6 cellular contexts compared by ENCODE assay signal in the genomic region with DNA sequence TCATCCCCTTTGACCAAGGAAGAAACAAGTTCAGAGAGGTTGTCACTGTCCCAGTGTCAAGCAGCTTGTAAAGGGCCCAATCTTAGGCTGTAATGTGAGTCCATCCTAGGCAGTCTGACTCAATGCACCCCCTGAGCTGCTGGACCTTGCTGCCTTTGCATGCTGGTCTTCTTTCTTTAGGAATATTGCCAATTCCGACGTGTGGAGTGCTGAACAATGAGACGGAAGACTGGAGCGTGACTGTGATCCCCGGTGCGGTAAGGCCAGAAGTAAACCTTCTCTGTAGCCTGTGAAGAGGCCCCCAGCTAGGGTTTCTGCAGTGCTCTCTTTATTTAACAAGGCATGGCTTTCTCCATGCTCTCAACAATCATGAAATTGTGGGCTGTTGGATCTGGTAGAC. TPM values are rescaled to one million over a fixed set of nuclear protein-coding genes. Genes with fewer than 3 reads are reported as not detected.
DNase-seq lines count a peak whose midpoint lies in the region; ATAC-seq and TF ChIP-seq lines count a peak whose summit lies in the region.

No MANE protein-coding gene starts in this region.

- H2BK20ac ChIP-seq in IMR-90 (ENCODE audit: low read depth, low read length), result no peak overlapping the region

- H3K4ac ChIP-seq in IMR-90 (ENCODE audit: low read depth, low read length), result 0 out of 2 replicates have a peak overlapping the region, but pooled peaks have one; percentile 11

- no peak for TF ChIP-seq POLR2A in IMR-90 (IDR thresholded peaks at IDR 0.05; ENCODE audit: low read depth, low read length)

- no peaks in the 10 kb centered on the region for H3K79me2 ChIP-seq in mammary epithelial cell (ENCODE audit: insufficient read depth, low read length)

- H3K56ac ChIP-seq in IMR-90 (ENCODE audit: extremely low read depth, insufficient read depth, low read length), result no peak overlapping the region

- H4K5ac ChIP-seq in IMR-90 (ENCODE audit: low read depth, low read length), result no peak overlapping the region

- no peak overlapping the region for H3K27ac ChIP-seq in IMR-90 (ENCODE audit: insufficient read depth, low read length)
- H3K27ac ChIP-seq in mammary epithelial cell (ENCODE audit: insufficient read depth, low read depth, low read length), result no peak overlapping the region

- no peaks in the 10 kb centered on the region for H3K27me3 Mint-ChIP-seq in progenitor cell of endocrine pancreas

- intact Hi-C loops in IMR-90 (cut with micrococcal nuclease), result no loop called here
- intact Hi-C loops in mammary epithelial cell (cut with micrococcal nuclease), result loop anchor here (5.0 kb wide), 1 partner anchor 40 kb away; a partner anchor contains a TSS

- H3K9me3 Mint-ChIP-seq in progenitor cell of endocrine pancreas (ENCODE audit: low read depth), result no peaks in the 10 kb centered on the region

- DNase-seq in IMR-90 (peak; percentile 71), mammary epithelial cell (no peak), progenitor cell of endocrine pancreas (ENCODE audit: low spot score, unreplicated experiment) (no peak), GM10266 (ENCODE audit: extremely low spot score) (no peak), mucosa of gallbladder (ENCODE audit: low spot score) (no peak)

- peaks cover 3 to 10% of the 10 kb centered on the region in 2 experiments; a peak in 2 of 4 replicates for H3K79me1 ChIP-seq in IMR-90 (ENCODE audit: low read depth in 1 of 2, low read length in 2 of 2)

- BruUV-seq in IMR-90 (replicated peaks; lab: Mats Ljungman, UMichigan) (no TSS peak), mammary epithelial cell (replicated peaks; lab: Mats Ljungman, UMichigan) (no TSS peak)

- H2BK5ac ChIP-seq in IMR-90 (ENCODE audit: low read depth, low read length, poor library complexity, severe bottlenecking), result no peak overlapping the region

- H3K14ac ChIP-seq in IMR-90 (replicated peaks; ENCODE audit: low read depth, low read length), result no peak overlapping the region

- no peaks in the 10 kb centered on the region for H3K27me3 ChIP-seq in IMR-90 (ENCODE audit: control insufficient read depth, insufficient read depth, low read length)
- H3K27me3 ChIP-seq in mammary epithelial cell (ENCODE audit: insufficient read depth, low read length), result no peaks in the 10 kb centered on the region

- WGBS in IMR-90 (ENCODE audit: extremely low coverage in 2 of 2, insufficient read length in 1 of 2), 2 experiments, result 20% methylated on average over 3 of the region's 6 CpGs; no CpG with 5 or more reads in 1 of the 2 experiments
- WGBS in mammary epithelial cell (ENCODE audit: low coverage, missing lambda C conversion rate), result 54% methylated on average over 6 of the region's 6 CpGs

- no peak overlapping the region for H4K91ac ChIP-seq in IMR-90 (ENCODE audit: insufficient read depth, low read depth, low read length)

- ATAC-seq in IMR-90 (ENCODE audit: low read depth), result peak; percentile 12; the same call in 1 of the 2 replicates
- no peak for ATAC-seq in GM21619 (IDR thresholded peaks at IDR 0.05; ENCODE audit: unreplicated experiment)

- H3K36me3 ChIP-seq in IMR-90 (ENCODE audit: control insufficient read depth, insufficient read depth, low read length) (peaks cover 4% of the 10 kb centered on the region), mammary epithelial cell (ENCODE audit: insufficient read depth, low read length) (no peaks in the 10 kb centered on the region)

- H3K18ac ChIP-seq in IMR-90 (ENCODE audit: low read depth, low read length), result no peak overlapping the region

- peak overlapping the region; percentile 91 for H3K27ac Mint-ChIP-seq in progenitor cell of endocrine pancreas

- CTCF ChIA-PET in IMR-90 (lab: Yijun Ruan, JAX), result no interaction called here
- CTCF ChIA-PET in mammary epithelial cell (lab: Charles Lee; ENCODE audit: low non-redundant PET), result no interaction called here

- peak overlapping the region; percentile 38 for H3K23ac ChIP-seq in IMR-90 (ENCODE audit: low read depth, low read length)

- H4K8ac ChIP-seq in IMR-90 (ENCODE audit: low read depth in 2 of 2, low read length in 2 of 2), result peak overlapping the region in 1 of 2 experiments; percentile 17; a peak in 1 of 4 replicates

- in situ Hi-C loops in IMR-90 (cut with MboI; ENCODE audit: low sequenced_read_pairs) (no loop called here), mammary epithelial cell (cut with MboI; ENCODE audit: low sequenced_read_pairs in 2 of 2) (no loop called here)

- H3K4me2 ChIP-seq in IMR-90 (ENCODE audit: low read depth, low read length) (peak overlapping the region; percentile 90), mammary epithelial cell (ENCODE audit: insufficient read depth, low read depth, low read length) (peak overlapping the region; percentile 76)

- POLR2A ChIA-PET in IMR-90 (lab: Charles Lee; ENCODE audit: unreplicated experiment), result no interaction called here

- H3K9ac ChIP-seq in IMR-90 (ENCODE audit: low read depth, low read length), result no peak overlapping the region; the same call in 1 of the 2 replicates
- no peak overlapping the region for H3K9ac ChIP-seq in mammary epithelial cell (ENCODE audit: insufficient read depth, low read length)

- peak overlapping the region; percentile 80; the same call in 1 of the 2 replicates for H3K4me3 ChIP-seq in IMR-90 (ENCODE audit: insufficient read depth, low read depth, low read length)
- H3K4me3 ChIP-seq in mammary epithelial cell (replicated peaks in 1 of 3; ENCODE audit: insufficient read depth in 1 of 3, low read depth in 2 of 3, low read length in 3 of 3), result peak overlapping the region in 2 of 3 experiments; percentile 64 to 82

- H3K9me3 ChIP-seq in IMR-90 (ENCODE audit: control insufficient read depth, insufficient read depth, low read length) (no peaks in the 10 kb centered on the region), mammary epithelial cell (replicated peaks; ENCODE audit: insufficient read depth, low read length) (no peaks in the 10 kb centered on the region)

- H3K9me1 ChIP-seq in IMR-90 (ENCODE audit: insufficient read depth, low read length), result peaks cover 2% of the 10 kb centered on the region; the same call in 1 of the 2 replicates

- H2BK15ac ChIP-seq in IMR-90 (ENCODE audit: low read depth, low read length), result no peak overlapping the region

- peak overlapping the region; percentile 83 for H2AK9ac ChIP-seq in IMR-90 (replicated peaks; ENCODE audit: low read depth, low read length, poor library complexity)

- no peak overlapping the region for H2BK120ac ChIP-seq in IMR-90 (ENCODE audit: low read depth, low read length)

- dilution Hi-C loops in IMR-90 (cut with HindIII; ENCODE audit: low sequenced_read_pairs, unreplicated experiment), result no loop called here
- dilution Hi-C loops in mammary epithelial cell (cut with HindIII; ENCODE audit: low sequenced_read_pairs), result loop anchor here (5.0 to 10.0 kb wide), 2 partner anchors 40 to 83 kb away; a partner anchor contains a TSS

- H4K20me1 ChIP-seq in IMR-90 (ENCODE audit: insufficient read depth, low read length), result no peaks in the 10 kb centered on the region
- no peaks in the 10 kb centered on the region for H4K20me1 ChIP-seq in mammary epithelial cell (ENCODE audit: insufficient read depth, low read length)

- H2AK5ac ChIP-seq in IMR-90 (ENCODE audit: low read depth, low read length), result peak overlapping the region; percentile 28; the same call in 1 of the 2 replicates

- H2AFZ ChIP-seq in IMR-90 (replicated peaks; ENCODE audit: low read length, poor library complexity) (peak overlapping the region; percentile 97), mammary epithelial cell (ENCODE audit: low read depth, low read length) (peak overlapping the region; percentile 88)

- peak overlapping the region; percentile 92 for H3K4me3 Mint-ChIP-seq in progenitor cell of endocrine pancreas (ENCODE audit: low read depth)

- TF ChIP-seq CTCF in IMR-90 (conservative IDR thresholded peaks at IDR 0.05; ENCODE audit: low read depth, low read length) (no peak), mammary epithelial cell (conservative IDR thresholded peaks at IDR 0.05 in 1 of 2, IDR thresholded peaks at IDR 0.05 in 1 of 2; ENCODE audit: extremely low read depth in 1 of 2, insufficient read depth in 1 of 2, low read depth in 1 of 2, low read length in 2 of 2) (no peak), progenitor cell of endocrine pancreas (IDR thresholded peaks at IDR 0.05; ENCODE audit: unreplicated experiment) (no peak), GM10266 (IDR thresholded peaks at IDR 0.05; ENCODE audit: control insufficient read depth, insufficient read depth, low read depth, missing control alignments) (no peak)

- H3K4me1 ChIP-seq in IMR-90 (ENCODE audit: control insufficient read depth, insufficient read depth, low read length), result peaks cover 2% of the 10 kb centered on the region; the same call in 1 of the 2 replicates
- peaks cover 17% of the 10 kb centered on the region for H3K4me1 ChIP-seq in mammary epithelial cell (ENCODE audit: insufficient read depth, low read length)

- peaks cover 9% of the 10 kb centered on the region for H3K4me1 Mint-ChIP-seq in progenitor cell of endocrine pancreas (ENCODE audit: low read depth)

- peaks cover 16% of the 10 kb centered on the region for H3K36me3 Mint-ChIP-seq in progenitor cell of endocrine pancreas (ENCODE audit: insufficient read depth)

- TF ChIP-seq RAD21 in IMR-90 (IDR thresholded peaks at IDR 0.05; ENCODE audit: low read length), result no peak

RNA-seq across cellular contexts. Expression of a gene that starts 1.0 kb away (rescaled TPM):
- total RNA-seq in IMR-90 (2012; rRNA removed), result 12.2 and 13.6 TPM in 2 replicates
- 8.2 and 8.4 TPM in 2 replicates for polyA plus RNA-seq in IMR-90 (2012; rRNA removed)
- 8.5 and 19.0 TPM in 2 replicates for polyA plus RNA-seq in IMR-90 (2012; cell fraction: cytosol; rRNA removed)
- 4.6 and 8.9 TPM in 2 replicates for polyA plus RNA-seq in IMR-90 (2012; cell fraction: nucleus; rRNA removed; ENCODE audit: low replicate concordance)
- total RNA-seq in mammary epithelial cell, result 10 to 100 TPM in 1 of 2 donors, 1 to 10 TPM in 1; 8.8 to 19.2 TPM
- 9.7 TPM for polyA plus RNA-seq in mammary epithelial cell
- polyA minus RNA-seq in mammary epithelial cell, result 34.8 TPM
- 35.5 and 37.6 TPM in 2 replicates for total RNA-seq in progenitor cell of endocrine pancreas
- total RNA-seq in mucosa of gallbladder, result 15.2 TPM

RNA-seq across cellular contexts. Expression of a gene that starts 38.2 kb away (rescaled TPM):
- total RNA-seq in IMR-90 (2012; rRNA removed) (53.0 and 80.3 TPM in 2 replicates), mammary epithelial cell (10 to 100 TPM; 58.7 to 64.9 TPM), progenitor cell of endocrine pancreas (32.7 and 34.8 TPM in 2 replicates), mucosa of gallbladder (18.2 TPM)
- polyA plus RNA-seq in IMR-90 (2012; rRNA removed) (19.9 and 22.2 TPM in 2 replicates), mammary epithelial cell (46.4 TPM)
- polyA plus RNA-seq in IMR-90 (2012; cell fraction: cytosol; rRNA removed), result 4.8 and 14.2 TPM in 2 replicates
- 4.2 and 17.1 TPM in 2 replicates for polyA plus RNA-seq in IMR-90 (2012; cell fraction: nucleus; rRNA removed; ENCODE audit: low replicate concordance)
- 38.3 TPM for polyA minus RNA-seq in mammary epithelial cell

RNA-seq across cellular contexts. Expression of a gene that starts 38.4 kb away (rescaled TPM):
- total RNA-seq in IMR-90 (2012; rRNA removed) (33.9 and 40.5 TPM in 2 replicates), mammary epithelial cell (10 to 100 TPM; 32.0 to 42.5 TPM), progenitor cell of endocrine pancreas (46.8 and 48.4 TPM in 2 replicates), mucosa of gallbladder (41.9 TPM)
- polyA plus RNA-seq in IMR-90 (2012; rRNA removed) (39.3 and 45.9 TPM in 2 replicates), mammary epithelial cell (29.6 TPM)
- 36.5 and 41.9 TPM in 2 replicates for polyA plus RNA-seq in IMR-90 (2012; cell fraction: cytosol; rRNA removed)
- polyA plus RNA-seq in IMR-90 (2012; cell fraction: nucleus; rRNA removed; ENCODE audit: low replicate concordance), result 37.3 and 78.2 TPM in 2 replicates
- 11.9 TPM for polyA minus RNA-seq in mammary epithelial cell

RNA-seq across cellular contexts. Expression of a gene that starts 40.3 kb away (rescaled TPM):
- 27.2 and 41.0 TPM in 2 replicates for total RNA-seq in IMR-90 (2012; rRNA removed)
- 14.7 and 18.5 TPM in 2 replicates for polyA plus RNA-seq in IMR-90 (2012; rRNA removed)
- 3.8 and 5.3 TPM in 2 replicates for polyA plus RNA-seq in IMR-90 (2012; cell fraction: cytosol; rRNA removed)
- polyA plus RNA-seq in IMR-90 (2012; cell fraction: nucleus; rRNA removed; ENCODE audit: low replicate concordance), result 23.9 and 45.1 TPM in 2 replicates
- total RNA-seq in mammary epithelial cell, result 10 to 100 TPM; 31.0 to 32.3 TPM
- polyA plus RNA-seq in mammary epithelial cell, result 14.7 TPM
- polyA minus RNA-seq in mammary epithelial cell, result 101 TPM
- 34.4 and 41.4 TPM in 2 replicates for total RNA-seq in progenitor cell of endocrine pancreas
- 25.9 TPM for total RNA-seq in mucosa of gallbladder
